ENCODE assay signal across 8 cellular contexts in the genomic region with DNA sequence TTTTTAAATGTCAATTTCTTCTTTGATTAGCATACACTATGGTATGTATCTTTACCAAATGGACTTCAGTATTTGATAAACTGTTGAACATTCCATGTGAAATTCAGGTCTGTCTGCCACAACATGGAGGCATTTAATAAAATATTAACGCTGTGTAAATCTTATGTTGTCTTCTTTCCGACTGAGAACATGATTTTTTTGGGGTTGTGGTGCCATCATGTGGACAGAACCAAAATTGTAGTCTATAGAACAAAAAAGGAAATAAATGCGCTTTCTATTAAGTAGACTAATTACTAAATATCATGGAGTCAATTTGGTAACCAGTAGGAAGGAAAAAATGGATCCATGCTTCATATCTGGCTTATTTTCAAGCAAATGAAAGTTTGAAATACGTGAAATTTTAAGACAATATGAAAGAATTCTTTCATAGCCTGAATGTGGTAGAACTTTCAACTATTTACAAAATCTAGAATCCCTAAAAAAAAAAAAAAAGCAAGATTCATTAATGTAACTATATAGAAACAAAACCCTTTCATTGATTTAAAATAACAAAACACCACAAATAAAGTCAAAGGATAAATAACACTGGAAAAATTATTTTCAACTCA. TPM values are rescaled to one million over a fixed set of nuclear protein-coding genes. Genes with fewer than 3 reads are reported as not detected.
A peak's percentile ranks its signal among the peaks of the same experiment; 100 is the strongest.
DNase-seq lines count a peak whose midpoint lies in the region; ATAC-seq and TF ChIP-seq lines count a peak whose summit lies in the region.

No MANE protein-coding gene starts in this region.

- H3K27ac Mint-ChIP-seq in natural killer cell, result no peak overlapping the region
- H3K27ac Mint-ChIP-seq in natural killer cell treated with Interleukin-12 subunit alpha and Interleukin-12 subunit beta and Interleukin-15 and Interleukin-18, amount 100 ng/mL, for 72 hours, result no peak overlapping the region
- H3K27ac Mint-ChIP-seq in progenitor cell of endocrine pancreas, result peak overlapping the region; percentile 29

- H3K27me3 Mint-ChIP-seq in natural killer cell (ENCODE audit: low read depth in 2 of 2) (peaks cover 4 to 15% of the 10 kb centered on the region in 2 donors), progenitor cell of endocrine pancreas (no peaks in the 10 kb centered on the region)
- H3K27me3 Mint-ChIP-seq in natural killer cell treated with Interleukin-12 subunit alpha and Interleukin-12 subunit beta and Interleukin-15 and Interleukin-18, amount 100 ng/mL, for 72 hours, result peaks cover 10 to 15% of the 10 kb centered on the region in 2 donors

- DNase-seq in natural killer cell, result no peak
- DNase-seq in natural killer cell treated with Interleukin-12 subunit alpha and Interleukin-12 subunit beta and Interleukin-15 and Interleukin-18, amount 100 ng/mL, for 72 hours (ENCODE audit: low spot score), result no peak
- peak; percentile 54 for DNase-seq in NAMALWA (ENCODE audit: low spot score)
- DNase-seq in activated CD4-positive, alpha-beta T cell treated with anti-CD3 and anti-CD28 coated beads for 48 hours, result peak; percentile 37
- DNase-seq in fibroblast of peridontal ligament (ENCODE audit: extremely low read depth), result peak; percentile 83
- DNase-seq in progenitor cell of endocrine pancreas (ENCODE audit: low spot score, unreplicated experiment), result no peak
- no peak for DNase-seq in ecto neural progenitor cell (ENCODE audit: low spot score)

- no peaks in the 10 kb centered on the region for H3K36me3 Mint-ChIP-seq in natural killer cell
- H3K36me3 Mint-ChIP-seq in natural killer cell treated with Interleukin-12 subunit alpha and Interleukin-12 subunit beta and Interleukin-15 and Interleukin-18, amount 100 ng/mL, for 72 hours, result no peaks in the 10 kb centered on the region
- peaks cover 3% of the 10 kb centered on the region for H3K36me3 Mint-ChIP-seq in progenitor cell of endocrine pancreas (ENCODE audit: insufficient read depth)

- peaks cover 15 to 16% of the 10 kb centered on the region in 2 donors for H3K4me1 Mint-ChIP-seq in natural killer cell
- H3K4me1 Mint-ChIP-seq in natural killer cell treated with Interleukin-12 subunit alpha and Interleukin-12 subunit beta and Interleukin-15 and Interleukin-18, amount 100 ng/mL, for 72 hours (ENCODE audit: low read depth in 2 of 2), result peaks cover 12 to 27% of the 10 kb centered on the region in 2 donors
- H3K4me1 Mint-ChIP-seq in progenitor cell of endocrine pancreas (ENCODE audit: low read depth), result peaks cover 17% of the 10 kb centered on the region

- peak; percentile 61 for TF ChIP-seq CTCF in natural killer cell (IDR thresholded peaks at IDR 0.05)
- TF ChIP-seq CTCF in progenitor cell of endocrine pancreas (IDR thresholded peaks at IDR 0.05; ENCODE audit: unreplicated experiment), result peak; percentile 71

- H3K9me3 Mint-ChIP-seq in natural killer cell (no peaks in the 10 kb centered on the region), progenitor cell of endocrine pancreas (ENCODE audit: low read depth) (no peaks in the 10 kb centered on the region)
- H3K9me3 Mint-ChIP-seq in natural killer cell treated with Interleukin-12 subunit alpha and Interleukin-12 subunit beta and Interleukin-15 and Interleukin-18, amount 100 ng/mL, for 72 hours, result no peaks in the 10 kb centered on the region

- ATAC-seq in natural killer cell, result no peak
- ATAC-seq in natural killer cell treated with Interleukin-12 subunit alpha and Interleukin-12 subunit beta and Interleukin-15 and Interleukin-18, amount 100 ng/mL, for 72 hours, result no peak
- ATAC-seq in HG02840 (IDR thresholded peaks at IDR 0.05; ENCODE audit: low FRiP score, unreplicated experiment), result no peak

- intact Hi-C loops in natural killer cell (cut with micrococcal nuclease), result loop anchor here (1.0 to 5.0 kb wide), 4 partner anchors 575 to 1555 kb away; partner anchors contain the start of gene SETD9

- H3K4me3 Mint-ChIP-seq in natural killer cell (peak overlapping the region; percentile 17), progenitor cell of endocrine pancreas (ENCODE audit: low read depth) (no peak overlapping the region)
- no peak overlapping the region for H3K4me3 Mint-ChIP-seq in natural killer cell treated with Interleukin-12 subunit alpha and Interleukin-12 subunit beta and Interleukin-15 and Interleukin-18, amount 100 ng/mL, for 72 hours

RNA-seq across cellular contexts. Expression of gene PLK2, which starts 2.8 kb away (rescaled TPM):
- total RNA-seq in natural killer cell (10 to 100 TPM; 18.3 to 30.0 (median 22.0) TPM), progenitor cell of endocrine pancreas (53.4 and 66.9 TPM in 2 replicates)
- total RNA-seq in natural killer cell treated with Interleukin-12 subunit alpha and Interleukin-12 subunit beta and Interleukin-15 and Interleukin-18, amount 100 ng/mL, for 72 hours, result 1 to 10 TPM; 4.0 to 8.5 TPM

RNA-seq across cellular contexts. Expression of gene GAPT, which starts 28.5 kb away (rescaled TPM):
- 1 to 10 TPM; 1.7 to 6.1 (median 1.8) TPM for total RNA-seq in natural killer cell
- under 1 TPM in 1 of 2 donors, not detected in 1; 0.31 TPM for total RNA-seq in natural killer cell treated with Interleukin-12 subunit alpha and Interleukin-12 subunit beta and Interleukin-15 and Interleukin-18, amount 100 ng/mL, for 72 hours
- not detected in 2 replicates for total RNA-seq in progenitor cell of endocrine pancreas

Comparison
In these comparisons a context has a peak if more than half of its experiments do, and no peak if none do; other contexts are left out.
1. DNase-seq: peak in NAMALWA (single experiment), activated CD4-positive, alpha-beta T cell treated with anti-CD3 and anti-CD28 coated beads for 48 hours (single experiment) and fibroblast of peridontal ligament (single experiment); none in natural killer cell (single experiment), natural killer cell treated with Interleukin-12 subunit alpha and Interleukin-12 subunit beta and Interleukin-15 and Interleukin-18, amount 100 ng/mL, for 72 hours (single experiment), progenitor cell of endocrine pancreas (single experiment) and ecto neural progenitor cell (single experiment).